10 cellular contexts compared by ENCODE assay signal in the genomic region with DNA sequence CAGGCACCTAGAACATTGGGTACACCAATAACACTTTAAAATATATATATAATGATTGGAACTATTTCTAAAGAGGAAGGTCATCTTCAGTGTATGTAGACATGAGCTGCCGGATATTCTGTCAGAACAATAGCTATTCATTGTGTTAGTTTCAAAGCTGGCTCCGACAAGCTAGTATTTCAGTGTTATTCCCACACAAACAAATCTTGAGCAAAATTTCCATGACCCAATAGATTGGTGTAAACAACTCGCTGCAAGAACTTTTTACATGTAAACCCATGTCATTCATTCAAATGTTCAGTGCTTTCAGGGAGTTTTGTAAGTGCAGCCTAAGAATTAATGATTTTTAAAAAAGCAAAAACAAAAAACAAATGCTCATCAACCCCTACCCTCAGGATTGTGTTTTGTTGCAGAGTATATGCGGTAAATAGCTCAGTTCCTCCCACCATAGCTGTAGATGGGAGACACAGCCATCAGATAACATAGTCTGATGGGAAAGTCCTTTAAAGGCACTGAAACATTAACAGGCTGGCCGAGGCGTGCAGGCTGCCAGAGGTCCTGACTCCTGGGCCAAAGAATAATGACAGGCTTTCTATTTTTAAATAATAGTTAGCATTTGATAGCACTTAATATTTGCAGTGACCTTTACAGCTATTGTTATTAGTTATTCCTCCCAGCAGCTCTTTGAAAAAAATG.
A peak's percentile ranks its signal among the peaks of the same experiment; 100 is the strongest.
DNase-seq lines count a peak whose midpoint lies in the region; ATAC-seq and TF ChIP-seq lines count a peak whose summit lies in the region.
"Had no signal": no experiment of that assay in that cellular context is flagged by ENCODE, and none has a peak within 500 bp of the region (broad histone marks: within the 10 kb centered on the region; RNA-seq: fewer than 3 reads in every experiment).

No MANE protein-coding gene starts in this region.

- ATAC-seq in CD4-positive, CD25-positive, alpha-beta regulatory T cell (ENCODE audit: low read depth in 2 of 2): no peak
- peak; percentile 58 to 87 (median 84) for ATAC-seq in psoas muscle
- ATAC-seq in GM21723 (IDR thresholded peaks at IDR 0.05; ENCODE audit: unreplicated experiment): no peak

- H3K36me3 ChIP-seq in CD4-positive, CD25-positive, alpha-beta regulatory T cell (ENCODE audit: control insufficient read depth, insufficient read depth, low read length): no peaks in the 10 kb centered on the region
- H3K36me3 ChIP-seq in breast epithelium: no peaks in the 10 kb centered on the region
- no peaks in the 10 kb centered on the region for H3K36me3 ChIP-seq in hepatocyte (replicated peaks; ENCODE audit: insufficient read depth, low read depth)
- no peaks in the 10 kb centered on the region for H3K36me3 ChIP-seq in psoas muscle (ENCODE audit: insufficient read depth in 1 of 2, low read depth in 1 of 2)

- H3K79me2 ChIP-seq in hepatocyte: no peaks in the 10 kb centered on the region

- H3K4me1 Mint-ChIP-seq in CD4-positive, CD25-positive, alpha-beta regulatory T cell: peaks cover 8 to 22% (median 12%) of the 10 kb centered on the region in 4 donors

- no peaks in the 10 kb centered on the region for H3K36me3 Mint-ChIP-seq in CD4-positive, CD25-positive, alpha-beta regulatory T cell
- H3K36me3 Mint-ChIP-seq: activated naive CD8-positive, alpha-beta T cell had no signal

- no peak overlapping the region for H2AFZ ChIP-seq in hepatocyte

- no peak for DNase-seq in CD4-positive, CD25-positive, alpha-beta regulatory T cell
- DNase-seq in breast epithelium (ENCODE audit: low spot score in 2 of 2): no peak
- DNase-seq in hepatocyte (ENCODE audit: low spot score): no peak
- no peak for DNase-seq in psoas muscle
- no peak for DNase-seq in NCI-H748 treated with DMSO at 0.1 percent for 48 hours (lab: John Stamatoyannopoulos, UW)
- no peak for DNase-seq in DMS53 treated with DMSO at 0.1 percent for 48 hours (lab: John Stamatoyannopoulos, UW; ENCODE audit: unreplicated experiment)
- no peak for DNase-seq in NOMO-1 treated with DMSO at 0.1 percent for 48 hours (lab: John Stamatoyannopoulos, UW; ENCODE audit: unreplicated experiment)
- DNase-seq: stimulated activated CD4-positive, alpha-beta T cell treated with anti-CD3 and anti-CD28 coated beads, Interleukin-4, amount 100 ng/mL, for 4 hours had no signal

- no peaks in the 10 kb centered on the region for H3K9me2 ChIP-seq in hepatocyte (replicated peaks; ENCODE audit: insufficient read depth)

- H3K27ac Mint-ChIP-seq in CD4-positive, CD25-positive, alpha-beta regulatory T cell: peak overlapping the region in 2 of 3 donors; percentile 75 to 84
- H3K27ac Mint-ChIP-seq: activated naive CD8-positive, alpha-beta T cell had no signal

- H3K27me3 ChIP-seq in CD4-positive, CD25-positive, alpha-beta regulatory T cell (ENCODE audit: control insufficient read depth, insufficient read depth, low read length): no peaks in the 10 kb centered on the region
- H3K27me3 ChIP-seq in breast epithelium (no peaks in the 10 kb centered on the region), hepatocyte (no peaks in the 10 kb centered on the region), psoas muscle (ENCODE audit: insufficient read depth in 3 of 3, low read length in 2 of 3) (no peaks in the 10 kb centered on the region)

- no peaks in the 10 kb centered on the region for H3K9me3 ChIP-seq in CD4-positive, CD25-positive, alpha-beta regulatory T cell (ENCODE audit: control insufficient read depth in 2 of 2, low read length in 2 of 2)
- H3K9me3 ChIP-seq in breast epithelium: no peaks in the 10 kb centered on the region
- H3K9me3 ChIP-seq in hepatocyte (ENCODE audit: low read depth): no peaks in the 10 kb centered on the region
- H3K9me3 ChIP-seq in psoas muscle: no peaks in the 10 kb centered on the region

- no peak for TF ChIP-seq POLR2A in breast epithelium (IDR thresholded peaks at IDR 0.05)

- no peak overlapping the region for H3K4me3 ChIP-seq in CD4-positive, CD25-positive, alpha-beta regulatory T cell (ENCODE audit: low read depth, low read length)
- no peak overlapping the region for H3K4me3 ChIP-seq in breast epithelium
- no peak overlapping the region for H3K4me3 ChIP-seq in hepatocyte
- H3K4me3 ChIP-seq in psoas muscle: no peak overlapping the region

- H3K4me2 ChIP-seq in hepatocyte: no peak overlapping the region

- no peaks in the 10 kb centered on the region for H3K9me3 Mint-ChIP-seq in CD4-positive, CD25-positive, alpha-beta regulatory T cell

- intact Hi-C loops in breast epithelium (cut with DNase I; ENCODE audit: low total_unique reads): loop anchor here (10.0 kb wide), 1 partner anchor 318 kb away; no protein-coding TSS in a partner anchor
- intact Hi-C loops in psoas muscle (cut with DNase I): loop anchor here in 1 of 2 donors (1.0 to 10.0 kb wide), 2 partner anchors 150 to 362 kb away; partner anchors contain the start of gene NUBPL

- H3K27me3 Mint-ChIP-seq in CD4-positive, CD25-positive, alpha-beta regulatory T cell: peaks cover under 1% of the 10 kb centered on the region
- H3K27me3 Mint-ChIP-seq: activated naive CD8-positive, alpha-beta T cell had no signal

- no peaks in the 10 kb centered on the region for H4K20me1 ChIP-seq in hepatocyte (ENCODE audit: insufficient read depth, poor library complexity, severe bottlenecking)

- no peak overlapping the region for H3K4me3 Mint-ChIP-seq in CD4-positive, CD25-positive, alpha-beta regulatory T cell
- H3K4me3 Mint-ChIP-seq: activated naive CD8-positive, alpha-beta T cell had no signal

- 69% methylated on average over 6 of the region's 6 CpGs for WGBS in hepatocyte (ENCODE audit: low lambda C conversion rate, missing lambda C conversion rate)
- WGBS in psoas muscle, 3 donors: 34 to 43% (median 42%) methylated on average over 6 of the region's 6 CpGs

- H3K27ac ChIP-seq in CD4-positive, CD25-positive, alpha-beta regulatory T cell (ENCODE audit: insufficient read depth, low read length, poor library complexity, severe bottlenecking): peak overlapping the region; percentile 50
- H3K27ac ChIP-seq in breast epithelium (peak overlapping the region; percentile 59 to 68), hepatocyte (peak overlapping the region; percentile 61), psoas muscle (peak overlapping the region; percentile 80)

- TF ChIP-seq CTCF in breast epithelium (IDR thresholded peaks at IDR 0.05) (no peak), hepatocyte (IDR thresholded peaks at IDR 0.05; ENCODE audit: poor library complexity) (no peak), psoas muscle (IDR thresholded peaks at IDR 0.05) (no peak)

- peaks cover 11% of the 10 kb centered on the region for H3K4me1 ChIP-seq in CD4-positive, CD25-positive, alpha-beta regulatory T cell (ENCODE audit: control insufficient read depth, insufficient read depth, low read length, poor library complexity, severe bottlenecking)
- H3K4me1 ChIP-seq in breast epithelium (no peaks in the 10 kb centered on the region), hepatocyte (ENCODE audit: insufficient read depth) (peaks cover 12% of the 10 kb centered on the region), psoas muscle (peaks cover 19% of the 10 kb centered on the region)

Comparison
In these comparisons a context has a peak if more than half of its experiments do, and no peak if none do; other contexts are left out.
1. ATAC-seq: peak in psoas muscle (4 of 4); none in CD4-positive, CD25-positive, alpha-beta regulatory T cell (0 of 2) and GM21723 (single experiment).
2. Peak in every context shown above with its lines, with median percentiles within 50 percentile points of each other: H3K27ac ChIP-seq.